ENCODE assay signal across 1 cellular context in genomic region chr10:79206300-79207095, GRCh38.
TF ChIP-seq lines count a peak whose summit lies in the region.

No MANE protein-coding gene starts in this region.

TF ChIP-seq in IMR-90, 13 proteins besides CTCF, POLR2A, EP300 and RAD21:
- no peak for TF ChIP-seq FOS (IDR thresholded peaks at IDR 0.05; ENCODE audit: low read depth, low read length)
- TF ChIP-seq MAZ (IDR thresholded peaks at IDR 0.05; ENCODE audit: borderline replicate concordance, low read depth, low read length): no peak
- no peak for TF ChIP-seq NFE2L2 (IDR thresholded peaks at IDR 0.05; ENCODE audit: low read depth, low read length)
- TF ChIP-seq MAFK (IDR thresholded peaks at IDR 0.05; ENCODE audit: low read depth, low read length): no peak
- TF ChIP-seq BHLHE40 (IDR thresholded peaks at IDR 0.05; ENCODE audit: low read depth, low read length): no peak
- no peak for TF ChIP-seq SMC3 (IDR thresholded peaks at IDR 0.05; ENCODE audit: low read depth, low read length)
- TF ChIP-seq, protein P1, sequence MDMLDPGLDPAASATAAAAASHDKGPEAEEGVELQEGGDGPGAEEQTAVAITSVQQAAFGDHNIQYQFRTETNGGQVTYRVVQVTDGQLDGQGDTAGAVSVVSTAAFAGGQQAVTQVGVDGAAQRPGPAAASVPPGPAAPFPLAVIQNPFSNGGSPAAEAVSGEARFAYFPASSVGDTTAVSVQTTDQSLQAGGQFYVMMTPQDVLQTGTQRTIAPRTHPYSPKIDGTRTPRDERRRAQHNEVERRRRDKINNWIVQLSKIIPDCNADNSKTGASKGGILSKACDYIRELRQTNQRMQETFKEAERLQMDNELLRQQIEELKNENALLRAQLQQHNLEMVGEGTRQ (IDR thresholded peaks at IDR 0.05; ENCODE audit: low read depth, low read length): no peak
- TF ChIP-seq RFX5 (IDR thresholded peaks at IDR 0.05; ENCODE audit: low read depth, low read length): no peak
- no peak for TF ChIP-seq MXI1 (IDR thresholded peaks at IDR 0.05; ENCODE audit: borderline replicate concordance, low read depth, low read length)
- no peak for TF ChIP-seq CHD1 (IDR thresholded peaks at IDR 0.05; ENCODE audit: low read depth, low read length)
- TF ChIP-seq RCOR1 (IDR thresholded peaks at IDR 0.05; ENCODE audit: insufficient replicate concordance, low read length): no peak
- no peak for TF ChIP-seq CEBPB (IDR thresholded peaks at IDR 0.05; ENCODE audit: low read depth, low read length)
- TF ChIP-seq ELK1 (IDR thresholded peaks at IDR 0.05; ENCODE audit: borderline replicate concordance, low read depth, low read length): no peak
TF ChIP-seq in IMR-90: peak in this region for 0.
